Comparison of ENCODE assay signal across 8 cellular contexts in the genomic region with DNA sequence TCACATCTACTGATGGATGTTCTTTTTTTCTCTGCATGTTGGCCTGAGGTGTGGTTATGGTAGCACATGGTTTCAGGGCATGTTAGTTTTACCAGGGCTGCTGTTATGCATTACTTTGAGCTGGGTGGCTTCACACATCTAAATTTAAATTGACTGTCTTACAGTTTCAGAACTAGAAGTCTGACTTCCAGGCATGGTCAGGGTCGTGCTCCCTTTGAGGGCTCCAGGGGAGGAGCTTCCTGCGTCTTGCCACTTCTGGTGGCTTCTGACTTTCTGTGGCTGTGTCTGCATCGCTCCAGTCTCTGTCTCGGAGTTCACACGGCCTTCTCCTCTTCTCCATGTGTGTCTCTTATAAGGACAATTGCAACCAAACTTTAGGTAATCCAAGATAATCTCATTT.
"Had no signal": no experiment of that assay in that cellular context is flagged by ENCODE, and none has a peak within 500 bp of the region (broad histone marks: within the 10 kb centered on the region; RNA-seq: fewer than 3 reads in every experiment).

No MANE protein-coding gene starts in this region.

- H3K27ac ChIP-seq: HL-60, KMS-11 had no signal

- H2AFZ ChIP-seq: GM23338 had no signal

- H3K4me2 ChIP-seq: GM23338, KMS-11 had no signal

- H3K4me1 Mint-ChIP-seq: GM23338, H9, IgD-negative memory B cell had no signal

- H3K4me3 ChIP-seq: GM23338 had no signal

- H3K9ac ChIP-seq: KMS-11 had no signal

- H3K36me3 Mint-ChIP-seq: IgD-negative memory B cell had no signal

- H3K27ac Mint-ChIP-seq: GM23338, IgD-negative memory B cell had no signal

- DNase-seq: H9, HCEC 1CT, KBM-7 had no signal

- ATAC-seq: GM23338, HepG2 had no signal

- H3K4me3 Mint-ChIP-seq: GM23338, H9, IgD-negative memory B cell had no signal
